Comparison of ENCODE assay signal across 15 cellular contexts in the genomic region with DNA sequence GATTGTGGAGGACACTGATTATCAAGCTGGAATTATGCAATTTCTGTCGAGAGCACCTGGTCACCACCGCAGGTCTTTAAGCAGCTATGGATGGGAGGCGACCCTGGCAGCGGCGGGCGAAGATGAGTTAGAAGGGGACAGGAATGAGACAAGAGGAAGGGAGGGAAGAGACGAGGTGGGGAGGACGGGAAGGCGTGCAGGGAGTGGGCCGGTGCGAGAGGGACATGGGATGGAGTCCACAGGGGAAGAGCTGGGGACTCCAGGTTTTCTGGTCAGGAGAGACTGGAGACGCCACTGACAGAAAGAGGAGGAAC.
DNase-seq lines count a peak whose midpoint lies in the region; FAIRE-seq and TF ChIP-seq lines count a peak whose summit lies in the region.
"Had no signal": no experiment of that assay in that cellular context is flagged by ENCODE, and none has a peak within 500 bp of the region (broad histone marks: within the 10 kb centered on the region; RNA-seq: fewer than 3 reads in every experiment).

No MANE protein-coding gene starts in this region.

- H3K27ac ChIP-seq in OCI-LY7 (ENCODE audit: low read depth, low read length, poor library complexity, severe bottlenecking): peak overlapping the region; percentile 94
- no peak overlapping the region for H3K27ac ChIP-seq in small intestine (ENCODE audit: low read depth in 1 of 2, low read length in 1 of 2)
- no peak overlapping the region; the same call in 1 of the 2 replicates for H3K27ac ChIP-seq in WERI-Rb-1
- H3K27ac ChIP-seq: sigmoid colon had no signal

- H4K20me1 ChIP-seq in OCI-LY7 (ENCODE audit: insufficient read depth, low read length): no peaks in the 10 kb centered on the region

- H3K9me2 ChIP-seq in OCI-LY7 (ENCODE audit: insufficient read depth, low read length): no peaks in the 10 kb centered on the region

- intact Hi-C loops in OCI-LY7 (cut with micrococcal nuclease; ENCODE audit: unreplicated experiment): loop anchor here (10.0 kb wide), 1 partner anchor 660 kb away; a partner anchor contains a TSS

- no peak for FAIRE-seq in small intestine (lab: Jason Lieb, UNC)

- POLR2A ChIA-PET in OCI-LY7 (lab: Charles Lee): interaction anchor here (0.7 kb wide), 1 partner anchor 562 kb away, joined by 3 read pairs; no protein-coding TSS in a partner anchor

- H3K4me3 ChIP-seq in H7 (ENCODE audit: insufficient read depth, low read depth, low read length) (peak overlapping the region; percentile 56), OCI-LY7 (ENCODE audit: low read depth, low read length, poor library complexity, severe bottlenecking) (peak overlapping the region; percentile 43), iPS-18c (ENCODE audit: insufficient read depth, low read depth, low read length) (peak overlapping the region; percentile 49; the same call in 1 of the 2 replicates), small intestine (ENCODE audit: low read depth in 1 of 2, low read length in 2 of 2) (peak overlapping the region in 1 of 2 donors; percentile 1), WERI-Rb-1 (ENCODE audit: low read depth, low read length) (no peak overlapping the region)

- H3K36me3 ChIP-seq in H7 (replicated peaks; ENCODE audit: control insufficient read depth, insufficient read depth, low read length): no peaks in the 10 kb centered on the region
- no peaks in the 10 kb centered on the region for H3K36me3 ChIP-seq in OCI-LY7 (ENCODE audit: insufficient read depth, low read length)
- no peaks in the 10 kb centered on the region for H3K36me3 ChIP-seq in small intestine (ENCODE audit: control insufficient read depth in 2 of 2, insufficient read depth in 2 of 2, low read length in 2 of 2)
- no peaks in the 10 kb centered on the region for H3K36me3 ChIP-seq in WERI-Rb-1
- H3K36me3 ChIP-seq: sigmoid colon had no signal

- CTCF ChIA-PET in OCI-LY7 (lab: Charles Lee; ENCODE audit: unreplicated experiment): interaction anchor here (1.1 kb wide), 1 partner anchor 574 kb away, joined by 4 read pairs; a partner anchor contains a TSS

- H3K9me3 ChIP-seq in OCI-LY7 (ENCODE audit: low read length) (no peaks in the 10 kb centered on the region; the same call in 1 of the 2 replicates), iPS-18c (ENCODE audit: control insufficient read depth, insufficient read depth, low read length) (no peaks in the 10 kb centered on the region), small intestine (ENCODE audit: control insufficient read depth, low read depth) (no peaks in the 10 kb centered on the region), WERI-Rb-1 (ENCODE audit: severe bottlenecking) (no peaks in the 10 kb centered on the region)
- H3K9me3 ChIP-seq: sigmoid colon had no signal

- TF ChIP-seq CTCF in OCI-LY7 (conservative IDR thresholded peaks at IDR 0.05; ENCODE audit: low read length) (no peak), WERI-Rb-1 (IDR thresholded peaks at IDR 0.05; ENCODE audit: low read depth, low read length) (no peak)

- peaks cover 11% of the 10 kb centered on the region; the same call in 1 of the 2 replicates for H3K27me3 ChIP-seq in H7 (ENCODE audit: control insufficient read depth, insufficient read depth, low read length)
- H3K27me3 ChIP-seq in small intestine (ENCODE audit: control insufficient read depth in 2 of 2, insufficient read depth in 2 of 2, low read length in 2 of 2): peaks cover 0 to 6% of the 10 kb centered on the region in 2 donors
- H3K27me3 ChIP-seq in WERI-Rb-1 (ENCODE audit: insufficient read depth, low read depth, severe bottlenecking): no peaks in the 10 kb centered on the region

- BruUV-seq in OCI-LY7 (replicated peaks; lab: Mats Ljungman, UMichigan): no TSS peak

- H3K4me1 ChIP-seq in OCI-LY7 (ENCODE audit: insufficient read depth, low read length, poor library complexity, severe bottlenecking) (peaks cover 19% of the 10 kb centered on the region), small intestine (ENCODE audit: control insufficient read depth in 2 of 2, insufficient read depth in 1 of 2, low read depth in 1 of 2, low read length in 1 of 2) (no peaks in the 10 kb centered on the region)

- no peaks in the 10 kb centered on the region for H3K79me2 ChIP-seq in OCI-LY7 (ENCODE audit: insufficient read depth, low read depth, low read length)

- DNase-seq in DMS53 treated with DMSO at 0.1 percent for 48 hours (lab: John Stamatoyannopoulos, UW; ENCODE audit: unreplicated experiment) (peak; percentile 69), DMS53 (lab: John Stamatoyannopoulos, UW) (no peak), H7 (peak; percentile 49), OCI-LY7 (ENCODE audit: low spot score) (no peak), small intestine (no peak), NCI-H128 (lab: John Stamatoyannopoulos, UW; ENCODE audit: unreplicated experiment) (no peak), WERI-Rb-1 (no peak)
- DNase-seq: 8988T; activated CD8-positive, alpha-beta memory T cell treated with anti-CD3 and anti-CD28 coated beads, Interleukin-2, amount 10 ng/mL, durations not matched to agents 7 days and 5 days; foreskin fibroblast; GDM1; NK-92 treated with Interleukin-12 subunit alpha and Interleukin-12 subunit beta, amount 100 ng/mL, for 24 hours; sigmoid colon; stimulated activated CD4-positive, alpha-beta T cell treated with anti-CD3 and anti-CD28 coated beads, Interleukin-4, amount 100 ng/mL, for 4 hours had no signal

- H3K4me2 ChIP-seq in OCI-LY7 (ENCODE audit: low read length): peak overlapping the region; percentile 74

- H2AFZ ChIP-seq in OCI-LY7 (ENCODE audit: low read length): peak overlapping the region; percentile 57; the same call in 1 of the 2 replicates

- 46 to 78% (median 65%) methylated on average over 12 of the region's 12 CpGs for WGBS in small intestine, 3 donors

Comparison
In these comparisons a context has a peak if more than half of its experiments do, and no peak if none do; other contexts are left out.
1. DNase-seq: peak in DMS53 treated with DMSO at 0.1 percent for 48 hours (single experiment) and H7 (single experiment); none in DMS53 (single experiment), OCI-LY7 (single experiment), small intestine (single experiment), NCI-H128 (single experiment) and WERI-Rb-1 (single experiment).